Comparison of ENCODE assay signal across 8 cellular contexts in genomic region chr7:47186316-47186715, GRCh38.
A peak's percentile ranks its signal among the peaks of the same experiment; 100 is the strongest.
DNase-seq lines count a peak whose midpoint lies in the region; ATAC-seq, FAIRE-seq and TF ChIP-seq lines count a peak whose summit lies in the region.
"Had no signal": no experiment of that assay in that cellular context is flagged by ENCODE, and none has a peak within 500 bp of the region (broad histone marks: within the 10 kb centered on the region; RNA-seq: fewer than 3 reads in every experiment).

No MANE protein-coding gene starts in this region.

- H3K27me3 ChIP-seq in MM.1S (replicated peaks; ENCODE audit: insufficient read depth, low read length) = no peaks in the 10 kb centered on the region

- peak overlapping the region; percentile 10; the same call in 1 of the 2 replicates for H3K4me2 ChIP-seq in MM.1S (ENCODE audit: low read depth, low read length)

- H3K36me3 ChIP-seq in MM.1S (replicated peaks; ENCODE audit: insufficient read depth, low read length) = no peaks in the 10 kb centered on the region

- intact Hi-C loops in activated CD4-positive, alpha-beta memory T cell treated with anti-CD3 and anti-CD28 coated beads for 36 hours (cut with micrococcal nuclease) = loop anchor here (10.0 kb wide), 1 partner anchor 1282 kb away; no protein-coding TSS in a partner anchor

- no peak for TF ChIP-seq CTCF in MM.1S (IDR thresholded peaks at IDR 0.05; ENCODE audit: low read length)

- peaks cover 11% of the 10 kb centered on the region for H3K4me1 Mint-ChIP-seq in stimulated activated memory B cell treated with anti-CD40 and anti-IgM and Interleukin-4, amounts not matched to agents 10 μg/mL and 1 μg/mL and 100 μg/mL, for 72 hours
- no peaks in the 10 kb centered on the region for H3K4me1 Mint-ChIP-seq in activated CD4-positive, alpha-beta memory T cell treated with anti-CD3 and anti-CD28 coated beads for 36 hours (ENCODE audit: low read depth)

- peak; percentile 91 for FAIRE-seq in GM19239 (lab: Jason Lieb, UNC)

- peak; percentile 95 for ATAC-seq in HG02678 (IDR thresholded peaks at IDR 0.05; ENCODE audit: unreplicated experiment)
- ATAC-seq in stimulated activated memory B cell treated with anti-CD40 and anti-IgM and Interleukin-4, amounts not matched to agents 10 μg/mL and 1 μg/mL and 100 μg/mL, for 72 hours = peak; percentile 82

- H3K9me2 ChIP-seq in MM.1S (replicated peaks; ENCODE audit: insufficient read depth, low read length) = no peaks in the 10 kb centered on the region

- no peaks in the 10 kb centered on the region for H3K9me3 Mint-ChIP-seq in stimulated activated memory B cell treated with anti-CD40 and anti-IgM and Interleukin-4, amounts not matched to agents 10 μg/mL and 1 μg/mL and 100 μg/mL, for 72 hours
- no peaks in the 10 kb centered on the region for H3K9me3 Mint-ChIP-seq in activated CD4-positive, alpha-beta memory T cell treated with anti-CD3 and anti-CD28 coated beads for 36 hours

- H3K4me3 ChIP-seq in MM.1S (ENCODE audit: low read length) = no peak overlapping the region
- H3K4me3 ChIP-seq: dorsolateral prefrontal cortex had no signal

- POLR2A ChIA-PET in activated CD4-positive, alpha-beta memory T cell treated with anti-CD3 and anti-CD28 coated beads for 36 hours (lab: Charles Lee) = no interaction called here

- H3K36me3 Mint-ChIP-seq in stimulated activated memory B cell treated with anti-CD40 and anti-IgM and Interleukin-4, amounts not matched to agents 10 μg/mL and 1 μg/mL and 100 μg/mL, for 72 hours = no peaks in the 10 kb centered on the region
- H3K36me3 Mint-ChIP-seq in activated CD4-positive, alpha-beta memory T cell treated with anti-CD3 and anti-CD28 coated beads for 36 hours = no peaks in the 10 kb centered on the region

- no peak overlapping the region for H3K27ac Mint-ChIP-seq in stimulated activated memory B cell treated with anti-CD40 and anti-IgM and Interleukin-4, amounts not matched to agents 10 μg/mL and 1 μg/mL and 100 μg/mL, for 72 hours
- no peak overlapping the region for H3K27ac Mint-ChIP-seq in activated CD4-positive, alpha-beta memory T cell treated with anti-CD3 and anti-CD28 coated beads for 36 hours

- H3F3A ChIP-seq in MM.1S (ENCODE audit: insufficient read depth, low read length) = no peaks in the 10 kb centered on the region

- peaks cover 9% of the 10 kb centered on the region for H3K4me1 ChIP-seq in MM.1S (ENCODE audit: low read length)

- CTCF ChIA-PET in activated CD4-positive, alpha-beta memory T cell treated with anti-CD3 and anti-CD28 coated beads for 36 hours (lab: Charles Lee) = no interaction called here

- no peak overlapping the region for H3K4me3 Mint-ChIP-seq in stimulated activated memory B cell treated with anti-CD40 and anti-IgM and Interleukin-4, amounts not matched to agents 10 μg/mL and 1 μg/mL and 100 μg/mL, for 72 hours
- no peak overlapping the region for H3K4me3 Mint-ChIP-seq in activated CD4-positive, alpha-beta memory T cell treated with anti-CD3 and anti-CD28 coated beads for 36 hours

- peak overlapping the region; percentile 30; the same call in 1 of the 2 replicates for H2AFZ ChIP-seq in MM.1S (ENCODE audit: low read length)

- no peaks in the 10 kb centered on the region for H3K79me2 ChIP-seq in MM.1S (ENCODE audit: low read length)

- no peaks in the 10 kb centered on the region for H3K9me3 ChIP-seq in MM.1S (replicated peaks; ENCODE audit: insufficient read depth, low read length)

- no peaks in the 10 kb centered on the region for H4K20me1 ChIP-seq in MM.1S (ENCODE audit: insufficient read depth, low read length)

- no peak overlapping the region for H3K27ac ChIP-seq in MM.1S (ENCODE audit: low read length)
- H3K27ac ChIP-seq: dorsolateral prefrontal cortex had no signal

- DNase-seq in GM19239 (ENCODE audit: insufficient read length, low spot score) (peak; percentile 42), MM.1S (peak; percentile 60), COLO668 (lab: John Stamatoyannopoulos, UW; ENCODE audit: unreplicated experiment) (no peak)
- no peak for DNase-seq in activated CD4-positive, CD25-positive, alpha-beta regulatory T cell treated with anti-CD3 and anti-CD28 coated beads, Interleukin-2, amount 50 U/mL, for 72 hours
- DNase-seq in activated CD4-positive, alpha-beta memory T cell treated with anti-CD3 and anti-CD28 coated beads for 36 hours = no peak
- DNase-seq: dorsolateral prefrontal cortex had no signal

- H3K27me3 Mint-ChIP-seq in stimulated activated memory B cell treated with anti-CD40 and anti-IgM and Interleukin-4, amounts not matched to agents 10 μg/mL and 1 μg/mL and 100 μg/mL, for 72 hours = peaks cover 13% of the 10 kb centered on the region
- peaks cover 1% of the 10 kb centered on the region for H3K27me3 Mint-ChIP-seq in activated CD4-positive, alpha-beta memory T cell treated with anti-CD3 and anti-CD28 coated beads for 36 hours

- H3K9ac ChIP-seq in MM.1S (ENCODE audit: low read length) = no peak overlapping the region

Comparison
In these comparisons a context has a peak if more than half of its experiments do, and no peak if none do; other contexts are left out.
1. DNase-seq: peak in GM19239 (single experiment) and MM.1S (single experiment); none in activated CD4-positive, CD25-positive, alpha-beta regulatory T cell treated with anti-CD3 and anti-CD28 coated beads, Interleukin-2, amount 50 U/mL, for 72 hours (single experiment), activated CD4-positive, alpha-beta memory T cell treated with anti-CD3 and anti-CD28 coated beads for 36 hours (single experiment) and COLO668 (single experiment).